Comparison of ENCODE assay signal across 30 cellular contexts in the genomic region with DNA sequence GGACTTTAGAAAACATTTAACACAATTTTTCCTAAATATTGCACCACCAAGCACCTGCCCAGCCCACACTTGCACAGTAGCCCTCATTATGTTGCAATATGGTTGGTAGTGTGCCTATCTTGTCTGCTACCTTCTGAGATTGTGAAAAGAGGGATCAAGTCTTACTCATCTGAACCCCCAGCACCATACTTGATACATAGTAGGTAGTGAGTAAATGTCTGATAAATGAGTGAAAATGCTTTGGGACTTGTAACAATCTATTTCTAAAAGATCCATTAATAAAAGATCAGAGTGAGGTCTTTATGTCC.
DNase-seq lines count a peak whose midpoint lies in the region; TF ChIP-seq lines count a peak whose summit lies in the region.
"Had no signal": no experiment of that assay in that cellular context is flagged by ENCODE, and none has a peak within 500 bp of the region (broad histone marks: within the 10 kb centered on the region; RNA-seq: fewer than 3 reads in every experiment).

No MANE protein-coding gene starts in this region.

- no peaks in the 10 kb centered on the region for H3K27me3 ChIP-seq in endodermal cell (ENCODE audit: control insufficient read depth, insufficient read depth, low read length, poor library complexity, severe bottlenecking)
- H3K27me3 ChIP-seq: esophagus muscularis mucosa, MG63, SJCRH30 had no signal

- DNase-seq in SKM-1 treated with dmso at 0.1 percent for 144 hours (lab: John Stamatoyannopoulos, UW; ENCODE audit: unreplicated experiment) = peak; percentile 0
- no peak for DNase-seq in SKM-1 (lab: John Stamatoyannopoulos, UW; ENCODE audit: unreplicated experiment)
- peak; percentile 7 for DNase-seq in NB4 (ENCODE audit: low read depth)
- no peak for DNase-seq in endodermal cell
- no peak for DNase-seq in chondrocyte (ENCODE audit: low spot score)
- no peak for DNase-seq in OCI-M1 (lab: John Stamatoyannopoulos, UW)
- DNase-seq in progenitor cell of endocrine pancreas (ENCODE audit: low spot score, unreplicated experiment) = no peak
- DNase-seq: activated CD4-positive, alpha-beta T cell treated with anti-CD3 and anti-CD28 coated beads, Interleukin-2, amount 50 U/mL, for 1 hour; activated CD4-positive, CD25-positive, alpha-beta regulatory T cell; activated gamma-delta T cell treated with Interleukin-2 at 50 U/mL for 16 hours; activated T-cell treated with anti-CD3 and anti-CD28 coated beads, Interleukin-2, amount 50 U/mL, for 48 hours; DMS79; foreskin fibroblast; GDM1; heart right ventricle; KBM-7; MG63; NCI-H1436; NCI-H345; RPMI8226; SJCRH30; stimulated activated CD4-positive, alpha-beta T cell treated with anti-CD3 and anti-CD28 coated beads, Interleukin-15, amount 100 ng/mL, for 24 hours; stimulated activated CD4-positive, alpha-beta T cell treated with anti-CD3 and anti-CD28 coated beads, Interleukin-4, amount 100 ng/mL, for 4 hours; T-helper 1 cell had no signal

- no peak for TF ChIP-seq CTCF in NB4 (IDR thresholded peaks at IDR 0.05; ENCODE audit: low read depth, low read length)
- TF ChIP-seq CTCF in endodermal cell (conservative IDR thresholded peaks at IDR 0.05) = no peak
- TF ChIP-seq CTCF in chondrocyte (IDR thresholded peaks at IDR 0.05) = no peak
- TF ChIP-seq CTCF in progenitor cell of endocrine pancreas (IDR thresholded peaks at IDR 0.05; ENCODE audit: unreplicated experiment) = no peak

- H3K9me3 Mint-ChIP-seq in endodermal cell = peaks cover 40% of the 10 kb centered on the region
- no peaks in the 10 kb centered on the region for H3K9me3 Mint-ChIP-seq in stimulated activated naive CD8-positive, alpha-beta T cell treated with anti-CD3 and anti-CD28 coated beads, Interleukin-15, Interleukin-2, amounts not matched to agents 100 ng/mL and 50 ng/mL, for 24 hours
- peaks cover 26% of the 10 kb centered on the region for H3K9me3 Mint-ChIP-seq in chondrocyte (ENCODE audit: low read depth)
- peaks cover 12% of the 10 kb centered on the region for H3K9me3 Mint-ChIP-seq in progenitor cell of endocrine pancreas (ENCODE audit: low read depth)
- H3K9me3 Mint-ChIP-seq: central memory CD8-positive, alpha-beta T cell; type B pancreatic cell had no signal

- H3K4me3 Mint-ChIP-seq in endodermal cell = no peak overlapping the region
- no peak overlapping the region for H3K4me3 Mint-ChIP-seq in stimulated activated naive CD8-positive, alpha-beta T cell treated with anti-CD3 and anti-CD28 coated beads, Interleukin-15, Interleukin-2, amounts not matched to agents 100 ng/mL and 50 ng/mL, for 24 hours
- H3K4me3 Mint-ChIP-seq in chondrocyte (ENCODE audit: unreplicated experiment) = no peak overlapping the region
- no peak overlapping the region for H3K4me3 Mint-ChIP-seq in progenitor cell of endocrine pancreas (ENCODE audit: low read depth)
- H3K4me3 Mint-ChIP-seq: CD14-positive monocyte; central memory CD8-positive, alpha-beta T cell; natural killer cell treated with Interleukin-12 subunit alpha and Interleukin-12 subunit beta and Interleukin-15 and Interleukin-18, amount 100 ng/mL, for 72 hours; type B pancreatic cell had no signal

- no peaks in the 10 kb centered on the region for H3K36me3 ChIP-seq in endodermal cell (ENCODE audit: control insufficient read depth, insufficient read depth, low read length)
- H3K36me3 ChIP-seq: esophagus muscularis mucosa, heart right ventricle, MG63, SJCRH30 had no signal

- H3K27ac Mint-ChIP-seq in endodermal cell (peak overlapping the region; percentile 13), chondrocyte (ENCODE audit: unreplicated experiment) (no peak overlapping the region), progenitor cell of endocrine pancreas (no peak overlapping the region)
- peak overlapping the region; percentile 36 for H3K27ac Mint-ChIP-seq in stimulated activated naive CD8-positive, alpha-beta T cell treated with anti-CD3 and anti-CD28 coated beads, Interleukin-15, Interleukin-2, amounts not matched to agents 100 ng/mL and 50 ng/mL, for 24 hours
- H3K27ac Mint-ChIP-seq: CD14-positive monocyte; natural killer cell treated with Interleukin-12 subunit alpha and Interleukin-12 subunit beta and Interleukin-15 and Interleukin-18, amount 100 ng/mL, for 72 hours; type B pancreatic cell had no signal

- no peaks in the 10 kb centered on the region for H3K27me3 Mint-ChIP-seq in endodermal cell (ENCODE audit: insufficient read depth)
- no peaks in the 10 kb centered on the region for H3K27me3 Mint-ChIP-seq in stimulated activated naive CD8-positive, alpha-beta T cell treated with anti-CD3 and anti-CD28 coated beads, Interleukin-15, Interleukin-2, amounts not matched to agents 100 ng/mL and 50 ng/mL, for 24 hours
- no peaks in the 10 kb centered on the region for H3K27me3 Mint-ChIP-seq in chondrocyte (ENCODE audit: low read depth)
- H3K27me3 Mint-ChIP-seq in progenitor cell of endocrine pancreas = no peaks in the 10 kb centered on the region
- H3K27me3 Mint-ChIP-seq: central memory CD8-positive, alpha-beta T cell; type B pancreatic cell had no signal

- H3K4me1 ChIP-seq in endodermal cell (ENCODE audit: control insufficient read depth, insufficient read depth, low read length) = no peaks in the 10 kb centered on the region
- H3K4me1 ChIP-seq: heart right ventricle, SJCRH30 had no signal

- no peak overlapping the region for H3K27ac ChIP-seq in endodermal cell (ENCODE audit: low read depth, low read length)
- H3K27ac ChIP-seq: esophagus muscularis mucosa, heart right ventricle, SJCRH30 had no signal

- H3K36me3 Mint-ChIP-seq in endodermal cell (ENCODE audit: low read depth) (no peaks in the 10 kb centered on the region), chondrocyte (ENCODE audit: low read depth) (no peaks in the 10 kb centered on the region), progenitor cell of endocrine pancreas (ENCODE audit: insufficient read depth) (no peaks in the 10 kb centered on the region)
- H3K36me3 Mint-ChIP-seq in stimulated activated naive CD8-positive, alpha-beta T cell treated with anti-CD3 and anti-CD28 coated beads, Interleukin-15, Interleukin-2, amounts not matched to agents 100 ng/mL and 50 ng/mL, for 24 hours (ENCODE audit: low read depth) = no peaks in the 10 kb centered on the region
- H3K36me3 Mint-ChIP-seq: CD14-positive monocyte; natural killer cell treated with Interleukin-12 subunit alpha and Interleukin-12 subunit beta and Interleukin-15 and Interleukin-18, amount 100 ng/mL, for 72 hours; type B pancreatic cell had no signal

- no peak for TF ChIP-seq POLR2A in NB4 (IDR thresholded peaks at IDR 0.05; ENCODE audit: extremely low read depth, insufficient read length)

- H3K9ac ChIP-seq in endodermal cell (ENCODE audit: extremely low read depth, low read length, poor library complexity, severe bottlenecking) = no peak overlapping the region

- no peaks in the 10 kb centered on the region for H3K9me3 ChIP-seq in endodermal cell (ENCODE audit: control insufficient read depth, low read length)
- H3K9me3 ChIP-seq: MG63, SJCRH30 had no signal

- H3K4me1 Mint-ChIP-seq in endodermal cell (peaks cover 10% of the 10 kb centered on the region), chondrocyte (ENCODE audit: low read depth) (peaks cover 20% of the 10 kb centered on the region), progenitor cell of endocrine pancreas (ENCODE audit: low read depth) (no peaks in the 10 kb centered on the region)
- H3K4me1 Mint-ChIP-seq in stimulated activated naive CD8-positive, alpha-beta T cell treated with anti-CD3 and anti-CD28 coated beads, Interleukin-15, Interleukin-2, amounts not matched to agents 100 ng/mL and 50 ng/mL, for 24 hours (ENCODE audit: low read depth) = peaks cover 18% of the 10 kb centered on the region
- H3K4me1 Mint-ChIP-seq: central memory CD8-positive, alpha-beta T cell had no signal

- H3K4me3 ChIP-seq in NB4 (ENCODE audit: low read depth, low read length) (no peak overlapping the region), endodermal cell (ENCODE audit: low read length) (no peak overlapping the region)
- H3K4me3 ChIP-seq: esophagus muscularis mucosa, heart right ventricle, MG63, SJCRH30 had no signal

Comparison
In these comparisons a context has a peak if more than half of its experiments do, and no peak if none do; other contexts are left out.
1. DNase-seq: peak in SKM-1 treated with dmso at 0.1 percent for 144 hours (single experiment) and NB4 (single experiment); none in SKM-1 (single experiment), endodermal cell (single experiment), chondrocyte (single experiment), OCI-M1 (single experiment) and progenitor cell of endocrine pancreas (single experiment).
2. H3K27ac Mint-ChIP-seq: peak in endodermal cell (single experiment) and stimulated activated naive CD8-positive, alpha-beta T cell treated with anti-CD3 and anti-CD28 coated beads, Interleukin-15, Interleukin-2, amounts not matched to agents 100 ng/mL and 50 ng/mL, for 24 hours (single experiment); none in chondrocyte (single experiment) and progenitor cell of endocrine pancreas (single experiment).